1 cellular context compared by ENCODE assay signal in the genomic region with DNA sequence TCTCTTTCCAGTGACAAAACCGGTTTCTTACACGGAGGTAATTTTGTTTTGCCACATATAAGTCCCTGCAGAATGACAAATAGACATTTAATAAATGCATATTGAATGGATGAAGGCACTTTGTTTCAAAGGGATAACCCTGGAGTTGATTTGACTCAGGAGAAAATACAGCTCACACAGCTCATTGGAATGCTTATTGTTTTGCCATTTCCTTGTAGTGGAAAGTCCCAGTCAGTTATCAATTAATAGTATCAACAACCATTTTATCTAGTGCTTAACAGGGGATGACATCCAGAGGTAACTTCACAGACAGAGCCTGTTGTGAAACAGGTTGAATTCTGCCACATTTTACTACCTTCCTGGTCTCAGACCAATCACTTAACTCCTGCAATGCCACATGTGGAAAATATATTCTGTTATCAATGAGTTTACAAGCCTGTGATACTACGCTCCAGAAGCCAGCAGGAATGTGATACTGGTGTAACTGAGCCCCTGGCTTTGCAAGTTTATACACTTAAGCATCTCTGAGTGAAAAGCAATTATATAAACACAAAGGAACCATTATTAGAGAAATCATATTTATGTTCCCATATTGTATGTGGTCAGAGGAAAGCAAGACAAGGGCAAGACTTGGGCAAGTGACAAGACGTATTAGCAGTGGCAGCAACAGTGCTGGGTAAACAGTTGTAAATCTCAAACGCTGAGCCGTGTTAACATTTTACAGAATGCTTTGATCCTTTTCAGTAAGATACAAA.
A peak's percentile ranks its signal among the peaks of the same experiment; 100 is the strongest.
TF ChIP-seq lines count a peak whose summit lies in the region.

No MANE protein-coding gene starts in this region.

TF ChIP-seq in HepG2, 621 proteins besides CTCF, POLR2A, EP300 and RAD21 (continued from another document):
- TF ChIP-seq, protein P1, sequence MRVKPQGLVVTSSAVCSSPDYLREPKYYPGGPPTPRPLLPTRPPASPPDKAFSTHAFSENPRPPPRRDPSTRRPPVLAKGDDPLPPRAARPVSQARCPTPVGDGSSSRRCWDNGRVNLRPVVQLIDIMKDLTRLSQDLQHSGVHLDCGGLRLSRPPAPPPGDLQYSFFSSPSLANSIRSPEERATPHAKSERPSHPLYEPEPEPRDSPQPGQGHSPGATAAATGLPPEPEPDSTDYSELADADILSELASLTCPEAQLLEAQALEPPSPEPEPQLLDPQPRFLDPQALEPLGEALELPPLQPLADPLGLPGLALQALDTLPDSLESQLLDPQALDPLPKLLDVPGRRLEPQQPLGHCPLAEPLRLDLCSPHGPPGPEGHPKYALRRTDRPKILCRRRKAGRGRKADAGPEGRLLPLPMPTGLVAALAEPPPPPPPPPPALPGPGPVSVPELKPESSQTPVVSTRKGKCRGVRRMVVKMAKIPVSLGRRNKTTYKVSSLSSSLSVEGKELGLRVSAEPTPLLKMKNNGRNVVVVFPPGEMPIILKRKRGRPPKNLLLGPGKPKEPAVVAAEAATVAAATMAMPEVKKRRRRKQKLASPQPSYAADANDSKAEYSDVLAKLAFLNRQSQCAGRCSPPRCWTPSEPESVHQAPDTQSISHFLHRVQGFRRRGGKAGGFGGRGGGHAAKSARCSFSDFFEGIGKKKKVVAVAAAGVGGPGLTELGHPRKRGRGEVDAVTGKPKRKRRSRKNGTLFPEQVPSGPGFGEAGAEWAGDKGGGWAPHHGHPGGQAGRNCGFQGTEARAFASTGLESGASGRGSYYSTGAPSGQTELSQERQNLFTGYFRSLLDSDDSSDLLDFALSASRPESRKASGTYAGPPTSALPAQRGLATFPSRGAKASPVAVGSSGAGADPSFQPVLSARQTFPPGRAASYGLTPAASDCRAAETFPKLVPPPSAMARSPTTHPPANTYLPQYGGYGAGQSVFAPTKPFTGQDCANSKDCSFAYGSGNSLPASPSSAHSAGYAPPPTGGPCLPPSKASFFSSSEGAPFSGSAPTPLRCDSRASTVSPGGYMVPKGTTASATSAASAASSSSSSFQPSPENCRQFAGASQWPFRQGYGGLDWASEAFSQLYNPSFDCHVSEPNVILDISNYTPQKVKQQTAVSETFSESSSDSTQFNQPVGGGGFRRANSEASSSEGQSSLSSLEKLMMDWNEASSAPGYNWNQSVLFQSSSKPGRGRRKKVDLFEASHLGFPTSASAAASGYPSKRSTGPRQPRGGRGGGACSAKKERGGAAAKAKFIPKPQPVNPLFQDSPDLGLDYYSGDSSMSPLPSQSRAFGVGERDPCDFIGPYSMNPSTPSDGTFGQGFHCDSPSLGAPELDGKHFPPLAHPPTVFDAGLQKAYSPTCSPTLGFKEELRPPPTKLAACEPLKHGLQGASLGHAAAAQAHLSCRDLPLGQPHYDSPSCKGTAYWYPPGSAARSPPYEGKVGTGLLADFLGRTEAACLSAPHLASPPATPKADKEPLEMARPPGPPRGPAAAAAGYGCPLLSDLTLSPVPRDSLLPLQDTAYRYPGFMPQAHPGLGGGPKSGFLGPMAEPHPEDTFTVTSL (CRISPR knock-in tag; IDR thresholded peaks at IDR 0.05; ENCODE audit: borderline replicate concordance) = no peak
- TF ChIP-seq TOPORS (CRISPR knock-in tag; IDR thresholded peaks at IDR 0.05) = no peak
- TF ChIP-seq ZNF740 (CRISPR knock-in tag; IDR thresholded peaks at IDR 0.05) = no peak
- 0 out of 2 replicates have a peak, but pooled peaks have one; percentile 7 for TF ChIP-seq HNF4A (CRISPR knock-in tag; IDR thresholded peaks at IDR 0.05)
- TF ChIP-seq SRSF4 (IDR thresholded peaks at IDR 0.05; ENCODE audit: low read depth, low read length, poor library complexity, severe bottlenecking) = no peak
- no peak for TF ChIP-seq MED8 (CRISPR knock-in tag; IDR thresholded peaks at IDR 0.05; ENCODE audit: insufficient replicate concordance)
- peak; percentile 42; the same call in 1 of the 2 replicates for TF ChIP-seq TCF7 (IDR thresholded peaks at IDR 0.05; ENCODE audit: low read depth)
- no peak for TF ChIP-seq STAG1 (CRISPR knock-in tag; IDR thresholded peaks at IDR 0.05)
- peak; percentile 17; the same call in 1 of the 2 replicates for TF ChIP-seq GATAD2A (CRISPR knock-in tag; IDR thresholded peaks at IDR 0.05)
- no peak for TF ChIP-seq KDM5B (CRISPR knock-in tag; IDR thresholded peaks at IDR 0.05; ENCODE audit: borderline replicate concordance)
- TF ChIP-seq ZNF335 (CRISPR knock-in tag; IDR thresholded peaks at IDR 0.05) = no peak
- no peak for TF ChIP-seq FOXA1 (IDR thresholded peaks at IDR 0.05)
- TF ChIP-seq FOXA1 (CRISPR knock-in tag; IDR thresholded peaks at IDR 0.05) = 0 out of 2 replicates have a peak, but pooled peaks have one; percentile 18
- TF ChIP-seq SOX13 (IDR thresholded peaks at IDR 0.05) = no peak
- 0 out of 4 replicates have a peak, but pooled peaks of 1 of the 2 experiments have one; percentile 6 for TF ChIP-seq SOX13 (CRISPR knock-in tag; conservative IDR thresholded peaks at IDR 0.05 in 1 of 2, IDR thresholded peaks at IDR 0.05 in 1 of 2)
- TF ChIP-seq ZNF652 (CRISPR knock-in tag; IDR thresholded peaks at IDR 0.05; ENCODE audit: borderline replicate concordance, low read depth) = peak; percentile 82
- TF ChIP-seq FOXC1 (CRISPR knock-in tag; IDR thresholded peaks at IDR 0.05; ENCODE audit: borderline replicate concordance) = no peak
- TF ChIP-seq HMG20A (CRISPR knock-in tag; IDR thresholded peaks at IDR 0.05; ENCODE audit: borderline replicate concordance) = peak; percentile 12; the same call in 1 of the 2 replicates
- no peak for TF ChIP-seq JDP2 (CRISPR knock-in tag; IDR thresholded peaks at IDR 0.05; ENCODE audit: borderline replicate concordance)
- no peak for TF ChIP-seq TEAD2 (CRISPR knock-in tag; IDR thresholded peaks at IDR 0.05)
- TF ChIP-seq, protein P2, sequence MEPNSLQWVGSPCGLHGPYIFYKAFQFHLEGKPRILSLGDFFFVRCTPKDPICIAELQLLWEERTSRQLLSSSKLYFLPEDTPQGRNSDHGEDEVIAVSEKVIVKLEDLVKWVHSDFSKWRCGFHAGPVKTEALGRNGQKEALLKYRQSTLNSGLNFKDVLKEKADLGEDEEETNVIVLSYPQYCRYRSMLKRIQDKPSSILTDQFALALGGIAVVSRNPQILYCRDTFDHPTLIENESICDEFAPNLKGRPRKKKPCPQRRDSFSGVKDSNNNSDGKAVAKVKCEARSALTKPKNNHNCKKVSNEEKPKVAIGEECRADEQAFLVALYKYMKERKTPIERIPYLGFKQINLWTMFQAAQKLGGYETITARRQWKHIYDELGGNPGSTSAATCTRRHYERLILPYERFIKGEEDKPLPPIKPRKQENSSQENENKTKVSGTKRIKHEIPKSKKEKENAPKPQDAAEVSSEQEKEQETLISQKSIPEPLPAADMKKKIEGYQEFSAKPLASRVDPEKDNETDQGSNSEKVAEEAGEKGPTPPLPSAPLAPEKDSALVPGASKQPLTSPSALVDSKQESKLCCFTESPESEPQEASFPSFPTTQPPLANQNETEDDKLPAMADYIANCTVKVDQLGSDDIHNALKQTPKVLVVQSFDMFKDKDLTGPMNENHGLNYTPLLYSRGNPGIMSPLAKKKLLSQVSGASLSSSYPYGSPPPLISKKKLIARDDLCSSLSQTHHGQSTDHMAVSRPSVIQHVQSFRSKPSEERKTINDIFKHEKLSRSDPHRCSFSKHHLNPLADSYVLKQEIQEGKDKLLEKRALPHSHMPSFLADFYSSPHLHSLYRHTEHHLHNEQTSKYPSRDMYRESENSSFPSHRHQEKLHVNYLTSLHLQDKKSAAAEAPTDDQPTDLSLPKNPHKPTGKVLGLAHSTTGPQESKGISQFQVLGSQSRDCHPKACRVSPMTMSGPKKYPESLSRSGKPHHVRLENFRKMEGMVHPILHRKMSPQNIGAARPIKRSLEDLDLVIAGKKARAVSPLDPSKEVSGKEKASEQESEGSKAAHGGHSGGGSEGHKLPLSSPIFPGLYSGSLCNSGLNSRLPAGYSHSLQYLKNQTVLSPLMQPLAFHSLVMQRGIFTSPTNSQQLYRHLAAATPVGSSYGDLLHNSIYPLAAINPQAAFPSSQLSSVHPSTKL (CRISPR knock-in tag; IDR thresholded peaks at IDR 0.05) = peak; percentile 34; the same call in 1 of the 2 replicates
- TF ChIP-seq ZBTB37 (CRISPR knock-in tag; IDR thresholded peaks at IDR 0.05) = no peak
- TF ChIP-seq KMT2B (CRISPR knock-in tag; IDR thresholded peaks at IDR 0.05) = no peak
- 0 out of 2 replicates have a peak, but pooled peaks have one; percentile 51 for TF ChIP-seq ZNF710 (CRISPR knock-in tag; IDR thresholded peaks at IDR 0.05; ENCODE audit: borderline replicate concordance)
- no peak for TF ChIP-seq CENPT (CRISPR knock-in tag; IDR thresholded peaks at IDR 0.05; ENCODE audit: low read depth)
- TF ChIP-seq MBNL3 (CRISPR knock-in tag; conservative IDR thresholded peaks at IDR 0.05) = no peak
- no peak for TF ChIP-seq ZNF577 (CRISPR knock-in tag; IDR thresholded peaks at IDR 0.05; ENCODE audit: borderline replicate concordance, low read depth)
- no peak for TF ChIP-seq DNMT3B (CRISPR knock-in tag; conservative IDR thresholded peaks at IDR 0.05)
- peak; percentile 21; the same call in 1 of the 2 replicates for TF ChIP-seq ISL2 (CRISPR knock-in tag; IDR thresholded peaks at IDR 0.05)
- TF ChIP-seq FOXA3 (CRISPR knock-in tag; IDR thresholded peaks at IDR 0.05) = 0 out of 2 replicates have a peak, but pooled peaks have one; percentile 10
- 0 out of 2 replicates have a peak, but pooled peaks have one; percentile 12 for TF ChIP-seq NCOA2 (CRISPR knock-in tag; IDR thresholded peaks at IDR 0.05)
TF ChIP-seq in HepG2: peak in this region for 12.
